ENCODE assay signal across 12 cellular contexts in genomic region chr1:155263067-155263466, GRCh38. TPM values are rescaled to one million over a fixed set of nuclear protein-coding genes. Genes with fewer than 3 reads are reported as not detected.
DNase-seq lines count a peak whose midpoint lies in the region; ATAC-seq and TF ChIP-seq lines count a peak whose summit lies in the region.
"Had no signal": no experiment of that assay in that cellular context is flagged by ENCODE, and none has a peak within 500 bp of the region (broad histone marks: within the 10 kb centered on the region; RNA-seq: fewer than 3 reads in every experiment).

No MANE protein-coding gene starts in this region.

- no peak for TF ChIP-seq CTCF in gastroesophageal sphincter (IDR thresholded peaks at IDR 0.05)

- WGBS in gastroesophageal sphincter (ENCODE audit: low coverage in 1 of 2), 2 donors = 73 to 85% methylated on average over 11 of the region's 11 CpGs

- H3K4me1 ChIP-seq in gastroesophageal sphincter = peaks cover 3 to 30% (median 14%) of the 10 kb centered on the region in 3 donors

- TF ChIP-seq EP300 in gastroesophageal sphincter (IDR thresholded peaks at IDR 0.05) = no peak

- no peak for TF ChIP-seq POLR2A in gastroesophageal sphincter (IDR thresholded peaks at IDR 0.05)

- H3K9me3 ChIP-seq in T-helper 17 cell (ENCODE audit: control insufficient read depth, low read length, poor library complexity, severe bottlenecking) = no peaks in the 10 kb centered on the region
- no peaks in the 10 kb centered on the region for H3K9me3 ChIP-seq in gastroesophageal sphincter

- H3K4me3 Mint-ChIP-seq in activated T-cell treated with anti-CD3 and anti-CD28 coated beads, Interleukin-2, amount 50 U/mL, for 4 hours = peak overlapping the region; percentile 99
- H3K4me3 Mint-ChIP-seq in T-helper 17 cell = peak overlapping the region; percentile 45
- H3K4me3 Mint-ChIP-seq in stimulated activated naive B cell treated with anti-CD40 and anti-IgM and Interleukin-4, amounts not matched to agents 10 μg/mL and 1 μg/mL and 100 μg/mL, for 72 hours = no peak overlapping the region

- no peaks in the 10 kb centered on the region for H3K27me3 ChIP-seq in gastroesophageal sphincter

- H3K27ac ChIP-seq in gastroesophageal sphincter = peak overlapping the region in 3 of 4 donors; percentile 86 to 91 (median 86)

- ATAC-seq in activated T-cell treated with anti-CD3 and anti-CD28 coated beads, Interleukin-2, amount 50 U/mL, for 4 hours = no peak
- ATAC-seq in T-helper 17 cell (no peak), gastroesophageal sphincter (no peak), GM21381 (IDR thresholded peaks at IDR 0.05; ENCODE audit: unreplicated experiment) (no peak)
- ATAC-seq in stimulated activated naive B cell treated with anti-CD40 and anti-IgM and Interleukin-4, amounts not matched to agents 10 μg/mL and 1 μg/mL and 100 μg/mL, for 72 hours (replicated peaks) = no peak

- H3K4me1 Mint-ChIP-seq in activated T-cell treated with anti-CD3 and anti-CD28 coated beads, Interleukin-2, amount 50 U/mL, for 4 hours (ENCODE audit: low read depth) = peaks cover 30% of the 10 kb centered on the region
- H3K4me1 Mint-ChIP-seq in T-helper 17 cell = peaks cover 28% of the 10 kb centered on the region
- H3K4me1 Mint-ChIP-seq in stimulated activated naive B cell treated with anti-CD40 and anti-IgM and Interleukin-4, amounts not matched to agents 10 μg/mL and 1 μg/mL and 100 μg/mL, for 72 hours = peaks cover 25 to 52% of the 10 kb centered on the region in 2 donors

- H3K36me3 ChIP-seq in gastroesophageal sphincter = peaks cover 6 to 76% of the 10 kb centered on the region in 2 donors

- no peak overlapping the region for H3K4me3 ChIP-seq in gastroesophageal sphincter

- H3K27ac Mint-ChIP-seq in T-helper 17 cell = peak overlapping the region; percentile 79
- peak overlapping the region; percentile 98 for H3K27ac Mint-ChIP-seq in stimulated activated naive B cell treated with anti-CD40 and anti-IgM and Interleukin-4, amounts not matched to agents 10 μg/mL and 1 μg/mL and 100 μg/mL, for 72 hours

- no peaks in the 10 kb centered on the region for H3K9me3 Mint-ChIP-seq in activated T-cell treated with anti-CD3 and anti-CD28 coated beads, Interleukin-2, amount 50 U/mL, for 4 hours
- no peaks in the 10 kb centered on the region for H3K9me3 Mint-ChIP-seq in stimulated activated naive B cell treated with anti-CD40 and anti-IgM and Interleukin-4, amounts not matched to agents 10 μg/mL and 1 μg/mL and 100 μg/mL, for 72 hours

- peaks cover 57% of the 10 kb centered on the region for H3K36me3 Mint-ChIP-seq in activated T-cell treated with anti-CD3 and anti-CD28 coated beads, Interleukin-2, amount 50 U/mL, for 4 hours (ENCODE audit: insufficient read depth)
- H3K36me3 Mint-ChIP-seq in T-helper 17 cell (ENCODE audit: low read depth) = peaks cover 4% of the 10 kb centered on the region
- peaks cover 63 to 68% of the 10 kb centered on the region in 2 donors for H3K36me3 Mint-ChIP-seq in stimulated activated naive B cell treated with anti-CD40 and anti-IgM and Interleukin-4, amounts not matched to agents 10 μg/mL and 1 μg/mL and 100 μg/mL, for 72 hours

- H3K27me3 Mint-ChIP-seq in activated T-cell treated with anti-CD3 and anti-CD28 coated beads, Interleukin-2, amount 50 U/mL, for 4 hours (ENCODE audit: low read depth) = no peaks in the 10 kb centered on the region
- no peaks in the 10 kb centered on the region for H3K27me3 Mint-ChIP-seq in T-helper 17 cell
- H3K27me3 Mint-ChIP-seq in stimulated activated naive B cell treated with anti-CD40 and anti-IgM and Interleukin-4, amounts not matched to agents 10 μg/mL and 1 μg/mL and 100 μg/mL, for 72 hours = no peaks in the 10 kb centered on the region

- no peak for DNase-seq in activated T-cell treated with anti-CD3 and anti-CD28 coated beads, Interleukin-2, amount 50 U/mL, for 4 hours
- DNase-seq in activated T-cell treated with anti-CD3 and anti-CD28 coated beads for 4 hours (no peak), T-helper 17 cell (no peak), NCI-H2029 treated with DMSO at 0.1 percent for 48 hours (lab: John Stamatoyannopoulos, UW) (no peak), islet precursor cell (no peak)
- no peak for DNase-seq in stimulated activated naive B cell treated with anti-CD40 and anti-IgM and Interleukin-4, amounts not matched to agents 10 μg/mL and 1 μg/mL and 100 μg/mL, for 72 hours
- DNase-seq: NCI-H1694 had no signal

RNA-seq across cellular contexts. Expression of gene SCAMP3, which starts 0.9 kb away (rescaled TPM):
- 100 to 1,000 TPM; 193 to 214 (median 208) TPM for total RNA-seq in activated T-cell treated with anti-CD3 and anti-CD28 coated beads, Interleukin-2, amount 50 U/mL, for 4 hours
- total RNA-seq in T-helper 17 cell (10 to 100 TPM; 60.1 to 69.4 TPM), gastroesophageal sphincter (10 to 100 TPM; 28.1 to 44.4 (median 36.8) TPM)

RNA-seq across cellular contexts. Expression of gene ENTREP3, which starts 7.8 kb away (rescaled TPM):
- 10 to 100 TPM; 31.7 to 41.3 (median 39.8) TPM for total RNA-seq in activated T-cell treated with anti-CD3 and anti-CD28 coated beads, Interleukin-2, amount 50 U/mL, for 4 hours
- 1 to 10 TPM; 8.6 to 9.3 TPM for total RNA-seq in T-helper 17 cell
- 10 to 100 TPM; 11.4 to 35.3 (median 22.1) TPM for total RNA-seq in gastroesophageal sphincter

RNA-seq across cellular contexts. Expression of gene CLK2, which starts 10.2 kb away (rescaled TPM):
- total RNA-seq in activated T-cell treated with anti-CD3 and anti-CD28 coated beads, Interleukin-2, amount 50 U/mL, for 4 hours = 10 to 100 TPM; 64.2 to 68.4 (median 66.3) TPM
- total RNA-seq in T-helper 17 cell (10 to 100 TPM; 54.8 to 57.8 TPM), gastroesophageal sphincter (10 to 100 TPM; 14.4 to 51.4 (median 32.9) TPM)

RNA-seq across cellular contexts. Expression of gene HCN3, which starts 14.2 kb away (rescaled TPM):
- 1 to 10 TPM; 1.1 to 1.3 (median 1.3) TPM for total RNA-seq in activated T-cell treated with anti-CD3 and anti-CD28 coated beads, Interleukin-2, amount 50 U/mL, for 4 hours
- total RNA-seq in T-helper 17 cell (1 to 10 TPM; 1.3 to 1.5 TPM), gastroesophageal sphincter (1 to 10 TPM in 3 of 4 donors, under 1 TPM in 1; 0.47 to 2.2 (median 1.6) TPM)

RNA-seq across cellular contexts. Expression of gene PKLR, which starts 38.2 kb away (rescaled TPM):
- under 1 TPM in 2 of 3 donors, not detected in 1; 0.13 to 0.14 TPM for total RNA-seq in activated T-cell treated with anti-CD3 and anti-CD28 coated beads, Interleukin-2, amount 50 U/mL, for 4 hours
- not detected for total RNA-seq in T-helper 17 cell
- total RNA-seq in gastroesophageal sphincter = not detected
- total RNA-seq: bronchial epithelial cell, fibroblast of villous mesenchyme, sciatic nerve had no signal

Comparison
In these comparisons a context has a peak if more than half of its experiments do, and no peak if none do; other contexts are left out.
1. H3K4me3 Mint-ChIP-seq: peak in activated T-cell treated with anti-CD3 and anti-CD28 coated beads, Interleukin-2, amount 50 U/mL, for 4 hours (single experiment) and T-helper 17 cell (single experiment); none in stimulated activated naive B cell treated with anti-CD40 and anti-IgM and Interleukin-4, amounts not matched to agents 10 μg/mL and 1 μg/mL and 100 μg/mL, for 72 hours (0 of 2).